Comparison of ENCODE assay signal across 26 cellular contexts in genomic region chr18:34965108-34965507, GRCh38.
A peak's percentile ranks its signal among the peaks of the same experiment; 100 is the strongest.
DNase-seq lines count a peak whose midpoint lies in the region; ATAC-seq, FAIRE-seq and TF ChIP-seq lines count a peak whose summit lies in the region.
"Had no signal": no experiment of that assay in that cellular context is flagged by ENCODE, and none has a peak within 500 bp of the region (broad histone marks: within the 10 kb centered on the region; RNA-seq: fewer than 3 reads in every experiment).

No MANE protein-coding gene starts in this region.

- ATAC-seq in HepG2 (no peak), right lobe of liver (no peak), HG03442 (IDR thresholded peaks at IDR 0.05; ENCODE audit: unreplicated experiment) (no peak), HG03378 (IDR thresholded peaks at IDR 0.05; ENCODE audit: unreplicated experiment) (no peak)
- ATAC-seq: activated T-cell treated with anti-CD3 and anti-CD28 coated beads, Interleukin-2, amount 50 U/mL, for 4 hours; CD8-positive, alpha-beta T cell; esophagus mucosa; gastroesophageal sphincter; left ventricle myocardium superior; right cardiac atrium; stimulated activated memory B cell treated with anti-CD40 and anti-IgM and Interleukin-4, amounts not matched to agents 10 μg/mL and 1 μg/mL and 100 μg/mL, for 72 hours; WTC11 had no signal

- no peaks in the 10 kb centered on the region for H3K9me3 ChIP-seq in HepG2 (ENCODE audit: low read length)
- H3K9me3 ChIP-seq in right lobe of liver = no peaks in the 10 kb centered on the region
- H3K9me3 ChIP-seq: gastroesophageal sphincter, SJCRH30, thoracic aorta had no signal

- H3K9ac ChIP-seq in HepG2 (ENCODE audit: insufficient read depth, low read depth, low read length) = no peak overlapping the region

- H4K20me1 ChIP-seq in HepG2 (ENCODE audit: insufficient read depth, low read length) = no peaks in the 10 kb centered on the region

- no peaks in the 10 kb centered on the region for H3K79me2 ChIP-seq in HepG2 (ENCODE audit: insufficient read depth, low read length)

- no peak for FAIRE-seq in HepG2 (lab: Jason Lieb, UNC)

- in situ Hi-C loops in HepG2 (cut with HindIII; ENCODE audit: extremely low pct_ligation_motif_present, low pct_unique_long_range_greater_than_20kb) = no loop called here

- BruUV-seq in HepG2 (replicated peaks; lab: Mats Ljungman, UMichigan) = no TSS peak

- TF ChIP-seq CTCF in HepG2 (CRISPR knock-in tag; IDR thresholded peaks at IDR 0.05) (no peak), right lobe of liver (IDR thresholded peaks at IDR 0.05) (no peak)

- H3K36me3 ChIP-seq in HepG2 (replicated peaks in 1 of 2; ENCODE audit: control insufficient read depth in 1 of 2, insufficient read depth in 2 of 2, low read length in 2 of 2) = no peaks in the 10 kb centered on the region
- H3K36me3 ChIP-seq in right lobe of liver = no peaks in the 10 kb centered on the region
- H3K36me3 ChIP-seq: gastroesophageal sphincter, SJCRH30, thoracic aorta had no signal

- H3K4me3 ChIP-seq in HepG2 (replicated peaks in 1 of 3; ENCODE audit: insufficient read depth in 1 of 3, low read depth in 2 of 3, low read length in 3 of 3) = no peak overlapping the region
- no peak overlapping the region for H3K4me3 ChIP-seq in right lobe of liver
- H3K4me3 ChIP-seq: gastroesophageal sphincter, PC-9, SJCRH30, thoracic aorta had no signal

- no peak overlapping the region for H2AFZ ChIP-seq in HepG2 (ENCODE audit: low read length)
- H2AFZ ChIP-seq: PC-9 had no signal

- no peak for TF ChIP-seq RAD21 in HepG2 (CRISPR knock-in tag; IDR thresholded peaks at IDR 0.05)

- CTCF ChIA-PET in HepG2 (lab: Yijun Ruan, JAX; ENCODE audit: low intra/inter-chr PET ratio, low total read pairs) = no interaction called here

- no peak for TF ChIP-seq POLR2A in HepG2 (IDR thresholded peaks at IDR 0.05; ENCODE audit: insufficient read depth in 1 of 2, low read depth in 2 of 2, low read length in 2 of 2)
- no peak for TF ChIP-seq POLR2A in right lobe of liver (IDR thresholded peaks at IDR 0.05)

- WGBS in HepG2 (ENCODE audit: low lambda C conversion rate) = 64% methylated on average over 1 of the region's 1 CpG
- 80% methylated on average over 1 of the region's 1 CpG for WGBS in right lobe of liver (ENCODE audit: insufficient coverage, low coverage, low lambda C conversion rate, missing lambda C conversion rate)

- intact Hi-C loops in HepG2 (cut with micrococcal nuclease; ENCODE audit: unreplicated experiment) (no loop called here), right lobe of liver (cut with DNase I) (no loop called here), head of caudate nucleus (cut with DNase I) (no loop called here)

- no peaks in the 10 kb centered on the region for H3K27me3 ChIP-seq in HepG2 (ENCODE audit: control insufficient read depth in 1 of 2, insufficient read depth in 2 of 2, low read length in 2 of 2)
- no peaks in the 10 kb centered on the region for H3K27me3 ChIP-seq in right lobe of liver
- H3K27me3 ChIP-seq: gastroesophageal sphincter, SJCRH30 had no signal

- no peak for DNase-seq in HepG2 (ENCODE audit: low spot score)
- no peak for DNase-seq in right lobe of liver
- peak; percentile 84 for DNase-seq in NCI-H345 (lab: John Stamatoyannopoulos, UW)
- peak; percentile 56 for DNase-seq in kidney tubule cell (ENCODE audit: low spot score)
- no peak for DNase-seq in head of caudate nucleus
- no peak for DNase-seq in RKO (ENCODE audit: low spot score)
- DNase-seq: activated CD4-positive, alpha-beta memory T cell treated with anti-CD3 and anti-CD28 coated beads for 36 hours; activated naive CD4-positive, alpha-beta T cell treated with anti-CD3 and anti-CD28 coated beads, Interleukin-2, amount 50 U/mL, for 16 hours; activated T-cell treated with anti-CD3 and anti-CD28 coated beads, Interleukin-2, amount 50 U/mL, for 4 hours; aorta; CD8-positive, alpha-beta T cell; effector CD4-positive, alpha-beta T cell; HFFc6; left ventricle myocardium superior; NCI-H524 treated with DMSO at 0.1 percent for 48 hours; PC-9; right cardiac atrium; SJCRH30; T-helper 2 cell had no signal

- TF ChIP-seq EP300 in HepG2 (IDR thresholded peaks at IDR 0.05; ENCODE audit: low read depth in 2 of 2, low read length in 2 of 2) = no peak
- TF ChIP-seq EP300 in HepG2 (CRISPR knock-in tag; IDR thresholded peaks at IDR 0.05; ENCODE audit: borderline replicate concordance) = no peak

- H3K27ac ChIP-seq in HepG2 (ENCODE audit: extremely low read length, insufficient read depth, low read length) = no peak overlapping the region
- H3K27ac ChIP-seq in right lobe of liver = no peak overlapping the region
- H3K27ac ChIP-seq: gastroesophageal sphincter, PC-9, SJCRH30, thoracic aorta had no signal

- no peak overlapping the region for H3K4me2 ChIP-seq in HepG2 (ENCODE audit: low read depth, low read length)
- H3K4me2 ChIP-seq: PC-9 had no signal

- H3K4me1 ChIP-seq in HepG2 (ENCODE audit: insufficient read depth, low read length) = peaks cover 26% of the 10 kb centered on the region
- H3K4me1 ChIP-seq in right lobe of liver = no peaks in the 10 kb centered on the region
- H3K4me1 ChIP-seq: gastroesophageal sphincter, SJCRH30 had no signal

- POLR2A ChIA-PET in HepG2 (lab: Yijun Ruan, JAX) = no interaction called here

TF ChIP-seq in HepG2, 621 proteins besides CTCF, POLR2A, EP300 and RAD21:
- 0 out of 2 replicates have a peak, but pooled peaks have one; percentile 15 for TF ChIP-seq CREM (IDR thresholded peaks at IDR 0.05)
- no peak for TF ChIP-seq CREM (CRISPR knock-in tag; IDR thresholded peaks at IDR 0.05)
- TF ChIP-seq TFAP4 (IDR thresholded peaks at IDR 0.05; ENCODE audit: borderline replicate concordance, low read depth) = no peak
- no peak for TF ChIP-seq ZHX2 (IDR thresholded peaks at IDR 0.05; ENCODE audit: low read depth)
- no peak for TF ChIP-seq ZHX2 (CRISPR knock-in tag; IDR thresholded peaks at IDR 0.05; ENCODE audit: borderline replicate concordance)

Comparison
In these comparisons a context has a peak if more than half of its experiments do, and no peak if none do; other contexts are left out.
1. DNase-seq: peak in NCI-H345 (single experiment) and kidney tubule cell (single experiment); none in HepG2 (single experiment), right lobe of liver (0 of 3), head of caudate nucleus (0 of 42) and RKO (single experiment).